Comparison of ENCODE assay signal across 8 cellular contexts in the genomic region with DNA sequence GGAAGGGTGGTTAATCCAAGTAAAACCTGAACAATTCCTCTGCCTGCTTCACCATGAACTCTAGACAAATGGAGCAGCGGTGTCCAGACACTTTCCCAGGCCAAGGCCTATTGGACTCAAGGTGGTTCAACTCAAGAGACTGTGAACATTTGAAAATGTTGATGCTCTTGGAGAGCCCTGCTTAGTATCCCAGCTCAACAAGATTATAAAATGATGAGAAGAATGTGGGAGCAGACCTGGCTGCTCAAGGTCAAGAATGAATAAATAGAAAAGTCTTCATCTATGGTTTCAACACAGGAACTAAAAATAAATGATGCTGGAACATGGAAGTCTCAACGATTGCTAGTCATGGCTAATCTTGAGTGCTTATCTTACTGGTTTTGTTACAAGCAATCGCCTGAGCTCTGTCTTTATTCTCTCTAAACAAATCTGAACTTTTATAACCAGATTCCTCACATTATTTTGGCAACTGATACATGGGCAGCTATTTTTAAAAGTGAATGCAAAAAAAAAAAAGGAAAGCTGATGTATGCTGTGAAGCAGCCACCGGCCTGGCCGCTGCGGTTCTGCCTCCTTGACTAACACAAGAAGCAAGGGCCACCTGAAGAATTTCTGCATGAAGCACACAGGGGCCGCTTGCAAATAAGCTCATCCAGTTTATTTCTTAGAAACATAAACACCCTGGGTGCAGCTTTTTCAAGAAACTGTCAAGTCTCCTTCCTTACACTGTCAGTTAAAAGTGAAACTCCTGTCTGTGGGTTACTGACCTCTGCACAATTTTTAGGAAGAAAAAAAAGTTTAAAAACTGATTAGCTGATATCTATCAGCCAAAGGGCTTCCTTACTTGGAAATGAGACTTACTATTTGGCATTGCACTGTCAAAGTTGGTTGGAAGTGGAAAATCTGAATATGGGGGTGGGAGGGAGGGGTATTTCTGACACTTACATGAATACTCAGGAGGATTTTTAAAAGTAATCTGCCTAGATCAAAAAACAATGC.
A peak's percentile ranks its signal among the peaks of the same experiment; 100 is the strongest.
DNase-seq lines count a peak whose midpoint lies in the region; ATAC-seq and TF ChIP-seq lines count a peak whose summit lies in the region.

No MANE protein-coding gene starts in this region.

- CTCF ChIA-PET in activated CD4-positive, alpha-beta memory T cell treated with anti-CD3 and anti-CD28 coated beads, Interleukin-2, amount 10 ng/mL, durations not matched to agents 7 days and 5 days (lab: Charles Lee), result interaction anchor here (0.6 to 1.4 kb wide), 4 partner anchors 67 to 1767 kb away, joined by 3 to 9 read pairs (median 4); no protein-coding TSS in a partner anchor

- WGBS in hepatocyte (ENCODE audit: low lambda C conversion rate, missing lambda C conversion rate), result 53% methylated on average over 7 of the region's 7 CpGs
- WGBS in body of pancreas, 2 donors, result 59 to 73% methylated on average over 7 of the region's 7 CpGs

- H3K79me2 ChIP-seq in hepatocyte, result no peaks in the 10 kb centered on the region

- H3K4me1 ChIP-seq in hepatocyte (ENCODE audit: insufficient read depth) (peaks cover 29% of the 10 kb centered on the region), thoracic aorta (ENCODE audit: control insufficient read depth in 1 of 2, low read depth in 2 of 2) (peaks cover 19 to 49% of the 10 kb centered on the region in 2 donors), body of pancreas (no peaks in the 10 kb centered on the region)

- no peaks in the 10 kb centered on the region for H4K20me1 ChIP-seq in hepatocyte (ENCODE audit: insufficient read depth, poor library complexity, severe bottlenecking)

- H3K4me3 ChIP-seq in hepatocyte, result no peak overlapping the region
- peak overlapping the region; percentile 47 for H3K4me3 ChIP-seq in thoracic aorta
- no peak overlapping the region for H3K4me3 ChIP-seq in body of pancreas

- no peak overlapping the region for H2AFZ ChIP-seq in hepatocyte

- peak overlapping the region; percentile 66 for H3K4me2 ChIP-seq in hepatocyte

- H3K27ac ChIP-seq in hepatocyte (peak overlapping the region; percentile 61), thoracic aorta (peak overlapping the region; percentile 31 to 37), body of pancreas (peak overlapping the region in 1 of 4 donors; percentile 15)

- DNase-seq in activated CD4-positive, alpha-beta T cell treated with anti-CD3 and anti-CD28 coated beads for 48 hours, result peak; percentile 33
- DNase-seq in activated CD4-positive, alpha-beta T cell treated with anti-CD3 and anti-CD28 coated beads for 1 hour, result no peak
- peak; percentile 55 for DNase-seq in activated CD4-positive, alpha-beta memory T cell treated with anti-CD3 and anti-CD28 coated beads, Interleukin-2, amount 10 ng/mL, durations not matched to agents 7 days and 5 days
- DNase-seq in hepatocyte (ENCODE audit: low spot score), result peak; percentile 38
- no peak for DNase-seq in thoracic aorta (ENCODE audit: low spot score)
- no peak for DNase-seq in GM13976 (ENCODE audit: low spot score)
- DNase-seq in body of pancreas, result no peak

- H3K9me3 ChIP-seq in hepatocyte (ENCODE audit: low read depth), result no peaks in the 10 kb centered on the region
- H3K9me3 ChIP-seq in thoracic aorta, result no peaks in the 10 kb centered on the region
- H3K9me3 ChIP-seq in body of pancreas, result no peaks in the 10 kb centered on the region

- no peaks in the 10 kb centered on the region for H3K27me3 Mint-ChIP-seq in activated CD4-positive, alpha-beta memory T cell treated with anti-CD3 and anti-CD28 coated beads, Interleukin-2, amount 10 ng/mL, durations not matched to agents 7 days and 5 days

- intact Hi-C loops in body of pancreas (cut with DNase I), result no loop called here

- peaks cover 70% of the 10 kb centered on the region for H3K4me1 Mint-ChIP-seq in activated CD4-positive, alpha-beta memory T cell treated with anti-CD3 and anti-CD28 coated beads, Interleukin-2, amount 10 ng/mL, durations not matched to agents 7 days and 5 days

- in situ Hi-C loops in GM13976 (cut with MboI; ENCODE audit: low sequenced_read_pairs, unreplicated experiment), result no loop called here

- no peak for TF ChIP-seq POLR2A in body of pancreas (IDR thresholded peaks at IDR 0.05)

- H3K36me3 Mint-ChIP-seq in activated CD4-positive, alpha-beta memory T cell treated with anti-CD3 and anti-CD28 coated beads, Interleukin-2, amount 10 ng/mL, durations not matched to agents 7 days and 5 days (ENCODE audit: low read depth), result no peaks in the 10 kb centered on the region

- H3K4me3 Mint-ChIP-seq in activated CD4-positive, alpha-beta memory T cell treated with anti-CD3 and anti-CD28 coated beads, Interleukin-2, amount 10 ng/mL, durations not matched to agents 7 days and 5 days, result peak overlapping the region; percentile 70

- ATAC-seq in thoracic aorta (ENCODE audit: insufficient number of reproducible peaks, low FRiP score, low read depth) (no peak), HG03280 (IDR thresholded peaks at IDR 0.05; ENCODE audit: unreplicated experiment) (no peak), body of pancreas (no peak)

- H3K27me3 ChIP-seq in hepatocyte (no peaks in the 10 kb centered on the region), thoracic aorta (replicated peaks; ENCODE audit: insufficient read depth) (no peaks in the 10 kb centered on the region), body of pancreas (no peaks in the 10 kb centered on the region)

- POLR2A ChIA-PET in activated CD4-positive, alpha-beta memory T cell treated with anti-CD3 and anti-CD28 coated beads, Interleukin-2, amount 10 ng/mL, durations not matched to agents 7 days and 5 days (lab: Charles Lee), result interaction anchor here (0.6 to 1.8 kb wide), 7 partner anchors 28 to 247 kb away, joined by 3 to 18 read pairs (median 3); partner anchors contain the start of genes ARHGEF3 and TASOR

- H3K27ac Mint-ChIP-seq in activated CD4-positive, alpha-beta memory T cell treated with anti-CD3 and anti-CD28 coated beads, Interleukin-2, amount 10 ng/mL, durations not matched to agents 7 days and 5 days, result peak overlapping the region; percentile 94

- H3K36me3 ChIP-seq in hepatocyte (replicated peaks; ENCODE audit: insufficient read depth, low read depth) (no peaks in the 10 kb centered on the region), thoracic aorta (no peaks in the 10 kb centered on the region), body of pancreas (replicated peaks in 1 of 2; ENCODE audit: insufficient read depth in 1 of 2, low read depth in 2 of 2) (no peaks in the 10 kb centered on the region)

- H3K9me3 Mint-ChIP-seq in activated CD4-positive, alpha-beta memory T cell treated with anti-CD3 and anti-CD28 coated beads, Interleukin-2, amount 10 ng/mL, durations not matched to agents 7 days and 5 days, result no peaks in the 10 kb centered on the region

- TF ChIP-seq CTCF in hepatocyte (IDR thresholded peaks at IDR 0.05; ENCODE audit: poor library complexity) (no peak), thoracic aorta (IDR thresholded peaks at IDR 0.05) (no peak), GM13976 (IDR thresholded peaks at IDR 0.05; ENCODE audit: borderline replicate concordance, control extremely low read depth, extremely low read depth, insufficient read depth, missing control alignments) (no peak), body of pancreas (IDR thresholded peaks at IDR 0.05) (no peak)

- no peaks in the 10 kb centered on the region for H3K9me2 ChIP-seq in hepatocyte (replicated peaks; ENCODE audit: insufficient read depth)

Comparison
In these comparisons a context has a peak if more than half of its experiments do, and no peak if none do; other contexts are left out.
1. DNase-seq: peak in activated CD4-positive, alpha-beta T cell treated with anti-CD3 and anti-CD28 coated beads for 48 hours (single experiment), activated CD4-positive, alpha-beta memory T cell treated with anti-CD3 and anti-CD28 coated beads, Interleukin-2, amount 10 ng/mL, durations not matched to agents 7 days and 5 days (single experiment) and hepatocyte (single experiment); none in activated CD4-positive, alpha-beta T cell treated with anti-CD3 and anti-CD28 coated beads for 1 hour (single experiment), thoracic aorta (single experiment), GM13976 (single experiment) and body of pancreas (0 of 4).